ENCODE assay signal across 39 cellular contexts in the genomic region with DNA sequence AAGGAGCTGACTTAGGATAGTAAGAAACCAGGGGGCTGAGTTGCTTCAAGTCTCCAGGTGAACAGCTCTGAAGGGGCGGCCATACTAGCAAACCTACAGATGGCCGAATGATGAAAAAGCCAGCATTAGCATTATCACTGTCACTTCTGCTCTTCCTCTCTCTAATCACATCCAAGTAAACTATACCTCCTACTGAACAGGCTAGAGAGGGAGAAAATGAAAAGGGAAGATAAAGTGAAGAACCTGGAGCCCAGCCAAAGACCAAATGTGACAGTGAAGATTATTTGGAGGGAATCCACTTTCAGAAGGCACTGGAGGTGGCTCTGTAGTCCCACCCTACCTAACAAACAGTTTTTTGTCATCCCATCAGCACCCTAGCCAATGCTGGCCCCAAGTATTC.
"Had no signal": no experiment of that assay in that cellular context is flagged by ENCODE, and none has a peak within 500 bp of the region (broad histone marks: within the 10 kb centered on the region; RNA-seq: fewer than 3 reads in every experiment).

No MANE protein-coding gene starts in this region.

- H3K27ac ChIP-seq: adrenal gland, breast epithelium, cardiac muscle cell, colonic mucosa, epithelial cell of prostate, foreskin keratinocyte, gastrocnemius medialis, heart left ventricle had no signal

- H3K9me3 Mint-ChIP-seq: activated CD4-positive, alpha-beta memory T cell treated with anti-CD3 and anti-CD28 coated beads for 36 hours; activated CD4-positive, alpha-beta T cell treated with anti-CD3 and anti-CD28 coated beads, Interleukin-2, amount 10 ng/mL, durations not matched to agents 24 days and 14 days; activated naive CD4-positive, alpha-beta T cell treated with anti-CD3 and anti-CD28 coated beads, Interleukin-2, amount 50 U/mL, for 24 hours; activated naive CD8-positive, alpha-beta T cell treated with anti-CD3 and anti-CD28 coated beads for 36 hours; activated naive CD8-positive, alpha-beta T cell treated with anti-CD3 and anti-CD28 coated beads, Interleukin-2, amount 50 U/mL, for 24 hours; activated T-helper 1 cell treated with anti-CD3 and anti-CD28 coated beads, Interleukin-12 subunit alpha, Interleukin-12 subunit beta, Interleukin-2, Interleukin-4 antibody, amounts not matched to agents 30 ng/mL and 10 ng/mL and 1 ng/mL, durations not matched to agents 14 hours and 24 hours and 36 hours; activated T-helper 2 cell treated with anti-CD3 and anti-CD28 coated beads, Interferon-gamma antibody, Interleukin-2, Interleukin-4, amounts not matched to agents 10 μg/mL and 5 μg/mL and 100 μg/mL, durations not matched to agents 14 hours and 24 hours and 36 hours; T-helper 2 cell treated with Interferon-gamma antibody and Interleukin-4, amounts not matched to agents 5 μg/mL and 100 μg/mL, for 36 hours had no signal

- H3K9me3 ChIP-seq: adrenal gland, colonic mucosa, gastrocnemius medialis, heart left ventricle had no signal

- H3K27me3 Mint-ChIP-seq: activated CD4-positive, alpha-beta memory T cell treated with anti-CD3 and anti-CD28 coated beads for 36 hours; activated CD4-positive, alpha-beta T cell treated with anti-CD3 and anti-CD28 coated beads for 36 hours; activated CD4-positive, alpha-beta T cell treated with anti-CD3 and anti-CD28 coated beads, Interleukin-2, amount 10 ng/mL, durations not matched to agents 24 days and 14 days; activated CD8-positive, alpha-beta memory T cell treated with anti-CD3 and anti-CD28 coated beads, Interleukin-2, amount 10 ng/mL, durations not matched to agents 7 days and 5 days; activated naive CD4-positive, alpha-beta T cell treated with anti-CD3 and anti-CD28 coated beads, Interleukin-2, amount 50 U/mL, for 24 hours; activated naive CD8-positive, alpha-beta T cell treated with anti-CD3 and anti-CD28 coated beads for 36 hours; activated naive CD8-positive, alpha-beta T cell treated with anti-CD3 and anti-CD28 coated beads, Interleukin-2, amount 50 U/mL, for 24 hours; T-helper 17 cell had no signal

- FAIRE-seq: endometrium, endothelial cell of umbilical vein had no signal

- DNase-seq: activated CD4-positive, alpha-beta memory T cell treated with anti-CD3 and anti-CD28 coated beads for 36 hours; activated CD4-positive, alpha-beta T cell treated with anti-CD3 and anti-CD28 coated beads for 36 hours; activated CD4-positive, alpha-beta T cell treated with anti-CD3 and anti-CD28 coated beads, Interleukin-2, amount 10 ng/mL, durations not matched to agents 24 days and 14 days; activated CD4-positive, CD25-positive, alpha-beta regulatory T cell; activated CD4-positive, CD25-positive, alpha-beta regulatory T cell treated with anti-CD3 and anti-CD28 coated beads, Interleukin-2, amount 50 U/mL, for 72 hours; activated CD8-positive, alpha-beta memory T cell treated with anti-CD3 and anti-CD28 coated beads, Interleukin-2, amount 10 ng/mL, durations not matched to agents 7 days and 5 days; activated CD8-positive, alpha-beta memory T cell treated with anti-CD3 and anti-CD28 coated beads, Interleukin-2, amount 50 U/mL, for 4 hours; activated CD8-positive, alpha-beta T cell treated with anti-CD3 and anti-CD28 coated beads, Interleukin-2, amount 10 ng/mL, durations not matched to agents 7 days and 5 days; activated effector memory CD4-positive, alpha-beta T cell treated with anti-CD3 and anti-CD28 coated beads, Interleukin-2, amount 50 U/mL, for 16 hours; activated naive CD4-positive, alpha-beta T cell treated with anti-CD3 and anti-CD28 coated beads for 36 hours; activated naive CD8-positive, alpha-beta T cell treated with anti-CD3 and anti-CD28 coated beads for 36 hours; activated naive CD8-positive, alpha-beta T cell treated with anti-CD3 and anti-CD28 coated beads, Interleukin-2, amount 50 U/mL, for 24 hours; activated T-cell treated with anti-CD3 and anti-CD28 coated beads, Interleukin-2, amount 50 U/mL, for 1 hour; activated T-cell treated with anti-CD3 and anti-CD28 coated beads, Interleukin-2, amount 50 U/mL, for 48 hours; adrenal gland; amygdala; aorta; central memory CD4-positive, alpha-beta T cell; cerebellar nuclear complex; colonic mucosa; effector CD8-positive, alpha-beta T cell; foreskin keratinocyte; gastrocnemius medialis; glutamatergic neuron; heart left ventricle; T-helper 1 cell; T-helper 17 cell; T1000 had no signal

- H3K4me1 ChIP-seq: adrenal gland, breast epithelium, colonic mucosa, foreskin keratinocyte, gastrocnemius medialis, heart left ventricle had no signal

- H3K36me3 ChIP-seq: adrenal gland, breast epithelium, cardiac muscle cell, colonic mucosa, gastrocnemius medialis, heart left ventricle had no signal

- H3K27ac Mint-ChIP-seq: activated CD4-positive, alpha-beta memory T cell treated with anti-CD3 and anti-CD28 coated beads for 36 hours; activated CD4-positive, alpha-beta T cell treated with anti-CD3 and anti-CD28 coated beads for 36 hours; activated CD4-positive, alpha-beta T cell treated with anti-CD3 and anti-CD28 coated beads, Interleukin-2, amount 10 ng/mL, durations not matched to agents 24 days and 14 days; activated CD8-positive, alpha-beta memory T cell treated with anti-CD3 and anti-CD28 coated beads, Interleukin-2, amount 10 ng/mL, durations not matched to agents 7 days and 5 days; activated CD8-positive, alpha-beta T cell treated with anti-CD3 and anti-CD28 coated beads, Interleukin-2, amount 10 ng/mL, durations not matched to agents 7 days and 5 days; activated naive CD4-positive, alpha-beta T cell treated with anti-CD3 and anti-CD28 coated beads for 36 hours; activated naive CD4-positive, alpha-beta T cell treated with anti-CD3 and anti-CD28 coated beads, Interleukin-2, amount 50 U/mL, for 24 hours; activated naive CD8-positive, alpha-beta T cell treated with anti-CD3 and anti-CD28 coated beads for 36 hours; activated naive CD8-positive, alpha-beta T cell treated with anti-CD3 and anti-CD28 coated beads, Interleukin-2, amount 50 U/mL, for 24 hours; activated T-helper 1 cell treated with anti-CD3 and anti-CD28 coated beads, Interleukin-12 subunit alpha, Interleukin-12 subunit beta, Interleukin-2, Interleukin-4 antibody, amounts not matched to agents 30 ng/mL and 10 ng/mL and 1 ng/mL, durations not matched to agents 14 hours and 24 hours and 36 hours; activated T-helper 2 cell treated with anti-CD3 and anti-CD28 coated beads, Interferon-gamma antibody, Interleukin-2, Interleukin-4, amounts not matched to agents 10 μg/mL and 5 μg/mL and 100 μg/mL, durations not matched to agents 14 hours and 24 hours and 36 hours; brain; T-helper 17 cell; T-helper 2 cell treated with Interferon-gamma antibody and Interleukin-4, amounts not matched to agents 5 μg/mL and 100 μg/mL, for 36 hours had no signal

- H3K36me3 Mint-ChIP-seq: activated CD4-positive, alpha-beta memory T cell treated with anti-CD3 and anti-CD28 coated beads for 36 hours; activated CD8-positive, alpha-beta memory T cell treated with anti-CD3 and anti-CD28 coated beads, Interleukin-2, amount 10 ng/mL, durations not matched to agents 7 days and 5 days; activated naive CD4-positive, alpha-beta T cell treated with anti-CD3 and anti-CD28 coated beads, Interleukin-2, amount 50 U/mL, for 24 hours; activated naive CD8-positive, alpha-beta T cell treated with anti-CD3 and anti-CD28 coated beads for 36 hours had no signal

- H3K4me3 ChIP-seq: adrenal gland, breast epithelium, cardiac muscle cell, colonic mucosa, gastrocnemius medialis, heart left ventricle had no signal

- H3K27me3 ChIP-seq: adrenal gland, cardiac muscle cell, foreskin keratinocyte, gastrocnemius medialis had no signal

- ATAC-seq: activated CD4-positive, alpha-beta T cell treated with anti-CD3 and anti-CD28 coated beads for 36 hours; activated CD8-positive, alpha-beta memory T cell treated with anti-CD3 and anti-CD28 coated beads, Interleukin-2, amount 10 ng/mL, durations not matched to agents 7 days and 5 days; activated CD8-positive, alpha-beta T cell treated with anti-CD3 and anti-CD28 coated beads, Interleukin-2, amount 10 ng/mL, durations not matched to agents 7 days and 5 days; activated naive CD8-positive, alpha-beta T cell treated with anti-CD3 and anti-CD28 coated beads, Interleukin-2, amount 50 U/mL, for 24 hours; esophagus mucosa; foreskin keratinocyte; gastrocnemius medialis; heart left ventricle; T-helper 17 cell had no signal

- H3K4me1 Mint-ChIP-seq: activated CD4-positive, alpha-beta T cell treated with anti-CD3 and anti-CD28 coated beads for 36 hours; activated CD4-positive, alpha-beta T cell treated with anti-CD3 and anti-CD28 coated beads, Interleukin-2, amount 10 ng/mL, durations not matched to agents 24 days and 14 days; activated naive CD4-positive, alpha-beta T cell treated with anti-CD3 and anti-CD28 coated beads, Interleukin-2, amount 50 U/mL, for 24 hours; activated naive CD8-positive, alpha-beta T cell treated with anti-CD3 and anti-CD28 coated beads for 36 hours; brain; T-helper 17 cell had no signal

- H3K4me3 Mint-ChIP-seq: activated CD4-positive, alpha-beta memory T cell treated with anti-CD3 and anti-CD28 coated beads for 36 hours; activated CD4-positive, alpha-beta T cell treated with anti-CD3 and anti-CD28 coated beads for 36 hours; activated CD4-positive, alpha-beta T cell treated with anti-CD3 and anti-CD28 coated beads, Interleukin-2, amount 10 ng/mL, durations not matched to agents 24 days and 14 days; activated CD8-positive, alpha-beta memory T cell treated with anti-CD3 and anti-CD28 coated beads, Interleukin-2, amount 10 ng/mL, durations not matched to agents 7 days and 5 days; activated CD8-positive, alpha-beta T cell treated with anti-CD3 and anti-CD28 coated beads, Interleukin-2, amount 10 ng/mL, durations not matched to agents 7 days and 5 days; activated naive CD4-positive, alpha-beta T cell treated with anti-CD3 and anti-CD28 coated beads for 36 hours; activated naive CD4-positive, alpha-beta T cell treated with anti-CD3 and anti-CD28 coated beads, Interleukin-2, amount 50 U/mL, for 24 hours; activated naive CD8-positive, alpha-beta T cell treated with anti-CD3 and anti-CD28 coated beads for 36 hours; activated naive CD8-positive, alpha-beta T cell treated with anti-CD3 and anti-CD28 coated beads, Interleukin-2, amount 50 U/mL, for 24 hours; activated T-helper 1 cell treated with anti-CD3 and anti-CD28 coated beads, Interleukin-12 subunit alpha, Interleukin-12 subunit beta, Interleukin-2, Interleukin-4 antibody, amounts not matched to agents 30 ng/mL and 10 ng/mL and 1 ng/mL, durations not matched to agents 14 hours and 24 hours and 36 hours; brain; T-helper 17 cell; T-helper 2 cell treated with Interferon-gamma antibody and Interleukin-4, amounts not matched to agents 5 μg/mL and 100 μg/mL, for 36 hours had no signal
